In genomic region chr16:4273858-4274291, GRCh38 we compare ENCODE assay signal across 8 cellular contexts. TPM values are rescaled to one million over a fixed set of nuclear protein-coding genes. Genes with fewer than 3 reads are reported as not detected.
A peak's percentile ranks its signal among the peaks of the same experiment; 100 is the strongest.
DNase-seq lines count a peak whose midpoint lies in the region; ATAC-seq and TF ChIP-seq lines count a peak whose summit lies in the region.

No MANE protein-coding gene starts in this region.

- peak overlapping the region; percentile 23 for H4K8ac ChIP-seq in trophoblast cell (ENCODE audit: low read depth, low read length)

- peaks cover 12% of the 10 kb centered on the region for H3K79me1 ChIP-seq in trophoblast cell (ENCODE audit: low read length)

- WGBS in trophoblast cell (ENCODE audit: extremely low coverage, insufficient coverage, insufficient read length), result no CpG with 5 or more reads among the region's 24 CpGs

- H3K4me3 ChIP-seq in AG10803 (ENCODE audit: low read length) (peak overlapping the region; percentile 92), trophoblast cell (ENCODE audit: low read depth, low read length) (peak overlapping the region; percentile 69)

- peaks cover 14% of the 10 kb centered on the region for H3K79me2 ChIP-seq in trophoblast cell (ENCODE audit: control insufficient read depth, insufficient read depth, low read length, poor library complexity)

- H3K27ac Mint-ChIP-seq in glutamatergic neuron (ENCODE audit: unreplicated experiment), result peak overlapping the region; percentile 95

- H3K9ac ChIP-seq in trophoblast cell (ENCODE audit: low read length), result peak overlapping the region; percentile 35

- H3K4me1 ChIP-seq in trophoblast cell (ENCODE audit: control insufficient read depth in 1 of 2, insufficient read depth in 2 of 2, low read length in 2 of 2), result peaks cover 3 to 9% of the 10 kb centered on the region in 2 experiments

- H3K27ac ChIP-seq in trophoblast cell (ENCODE audit: low read depth, low read length), result peak overlapping the region; percentile 63

- H2AFZ ChIP-seq in trophoblast cell (ENCODE audit: insufficient read depth, low read length, poor library complexity), result peak overlapping the region; percentile 83

- no peaks in the 10 kb centered on the region for H3K9me3 ChIP-seq in trophoblast cell (ENCODE audit: insufficient read depth, low read depth, low read length)

- H3K36me3 ChIP-seq in trophoblast cell (ENCODE audit: control insufficient read depth in 1 of 2, insufficient read depth in 2 of 2, low read length in 2 of 2), result no peaks in the 10 kb centered on the region

- peak; percentile 41 for TF ChIP-seq CTCF in AG10803 (conservative IDR thresholded peaks at IDR 0.05; ENCODE audit: low read length)
- TF ChIP-seq CTCF in glutamatergic neuron (IDR thresholded peaks at IDR 0.05; ENCODE audit: partially characterized antibody, unreplicated experiment), result peak; percentile 42

- H3K4me3 Mint-ChIP-seq in glutamatergic neuron (ENCODE audit: unreplicated experiment), result peak overlapping the region; percentile 94

- H2BK12ac ChIP-seq in trophoblast cell (ENCODE audit: low read length), result no peak overlapping the region

- peaks cover 7% of the 10 kb centered on the region for H3K9me3 Mint-ChIP-seq in glutamatergic neuron (ENCODE audit: unreplicated experiment)

- H3K4me1 Mint-ChIP-seq in glutamatergic neuron (ENCODE audit: low read depth, unreplicated experiment), result peaks cover 2% of the 10 kb centered on the region

- H4K12ac ChIP-seq in trophoblast cell (ENCODE audit: low read depth, low read length), result peak overlapping the region; percentile 1

- no peak for ATAC-seq in HG03378 (IDR thresholded peaks at IDR 0.05; ENCODE audit: unreplicated experiment)

- peak overlapping the region; percentile 35 for H3K18ac ChIP-seq in trophoblast cell (ENCODE audit: low read length)

- H2BK5ac ChIP-seq in trophoblast cell (ENCODE audit: low read depth, low read length, poor library complexity), result peak overlapping the region; percentile 52

- peaks cover 16% of the 10 kb centered on the region for H3K27me3 Mint-ChIP-seq in glutamatergic neuron (ENCODE audit: unreplicated experiment)

- no peak overlapping the region for H3K4ac ChIP-seq in trophoblast cell (ENCODE audit: low read depth, low read length)

- H3K27me3 ChIP-seq in trophoblast cell (ENCODE audit: insufficient read depth, low read length), result no peaks in the 10 kb centered on the region

- H3K4me2 ChIP-seq in trophoblast cell (ENCODE audit: low read length), result peak overlapping the region; percentile 85

- DNase-seq in AG10803 (ENCODE audit: low read depth) (peak; percentile 40), GM19238 (ENCODE audit: insufficient read length, low spot score) (peak; percentile 50), NOMO-1 (lab: John Stamatoyannopoulos, UW; ENCODE audit: unreplicated experiment in 2 of 2) (peak; percentile 37 to 63), glutamatergic neuron (peak; percentile 74), trophoblast cell (peak; percentile 76 to 79), NCI-H524 treated with DMSO at 0.1 percent for 48 hours (lab: John Stamatoyannopoulos, UW) (no peak)
- DNase-seq in activated gamma-delta T cell treated with anti-CD3 and anti-CD28 coated beads, Interleukin-2, amount 50 U/mL, for 16 hours (ENCODE audit: low read depth), result peak; percentile 22

- no peak overlapping the region for H3K23ac ChIP-seq in trophoblast cell (ENCODE audit: low read length)

- H2AK5ac ChIP-seq in trophoblast cell (ENCODE audit: low read length), result no peak overlapping the region

- no peaks in the 10 kb centered on the region for H3K36me3 Mint-ChIP-seq in glutamatergic neuron (ENCODE audit: unreplicated experiment)

- peak overlapping the region; percentile 1 for H2BK120ac ChIP-seq in trophoblast cell (ENCODE audit: insufficient read depth, low read length, poor library complexity)

- H3K14ac ChIP-seq in trophoblast cell (ENCODE audit: low read length), result peak overlapping the region; percentile 8

- peak overlapping the region; percentile 69 for H4K91ac ChIP-seq in trophoblast cell (ENCODE audit: low read depth, low read length)

RNA-seq across cellular contexts. Expression of gene TFAP4, which starts 1.1 kb away (rescaled TPM):
- total RNA-seq in glutamatergic neuron (ENCODE audit: unreplicated experiment), result 13.0 TPM
- polyA plus RNA-seq in trophoblast cell (2013), result 4.5 and 4.6 TPM in 2 replicates

RNA-seq across cellular contexts. Expression of gene SRL, which starts 32.0 kb away (rescaled TPM):
- 0.37 TPM for total RNA-seq in glutamatergic neuron (ENCODE audit: unreplicated experiment)
- polyA plus RNA-seq in trophoblast cell (2013), result not detected in 2 replicates

RNA-seq across cellular contexts. Expression of gene GLIS2, which starts 42.0 kb away (rescaled TPM):
- 16.5 TPM for total RNA-seq in glutamatergic neuron (ENCODE audit: unreplicated experiment)
- 22.5 and 23.2 TPM in 2 replicates for polyA plus RNA-seq in trophoblast cell (2013)
